ENCODE assay signal across 8 cellular contexts in genomic region chr15:23039917-23040281, GRCh38. TPM values are rescaled to one million over a fixed set of nuclear protein-coding genes. Genes with fewer than 3 reads are reported as not detected.
A peak's percentile ranks its signal among the peaks of the same experiment; 100 is the strongest.
DNase-seq lines count a peak whose midpoint lies in the region; ATAC-seq and TF ChIP-seq lines count a peak whose summit lies in the region.

No MANE protein-coding gene starts in this region.

- peaks cover 9% of the 10 kb centered on the region for H3K36me3 ChIP-seq in HUES48 (ENCODE audit: control insufficient read depth, insufficient read depth, low read length)
- H3K36me3 ChIP-seq in mucosa of rectum (ENCODE audit: control insufficient read depth in 2 of 2, insufficient read depth in 2 of 2, low read length in 2 of 2), result peaks cover 3 to 5% of the 10 kb centered on the region in 2 donors

- H3K36me3 Mint-ChIP-seq in chondrocyte (ENCODE audit: low read depth), result peaks cover 2% of the 10 kb centered on the region

- H3K27me3 ChIP-seq in HUES48 (ENCODE audit: control insufficient read depth, insufficient read depth, low read length) (no peaks in the 10 kb centered on the region), mucosa of rectum (ENCODE audit: control insufficient read depth in 2 of 2, insufficient read depth in 2 of 2, low read length in 2 of 2) (no peaks in the 10 kb centered on the region)

- H3K4me3 Mint-ChIP-seq in chondrocyte (ENCODE audit: unreplicated experiment), result peak overlapping the region; percentile 87

- ATAC-seq in GM19025 (IDR thresholded peaks at IDR 0.05; ENCODE audit: low read depth, unreplicated experiment), result peak; percentile 11

- peak; percentile 12 for TF ChIP-seq CTCF in chondrocyte (IDR thresholded peaks at IDR 0.05)

- no peaks in the 10 kb centered on the region for H3K27me3 Mint-ChIP-seq in chondrocyte (ENCODE audit: low read depth)

- no peaks in the 10 kb centered on the region for H3K9me3 ChIP-seq in HUES48 (ENCODE audit: control insufficient read depth, insufficient read depth, low read length)
- no peaks in the 10 kb centered on the region for H3K9me3 ChIP-seq in mucosa of rectum (ENCODE audit: control insufficient read depth in 2 of 2, low read length in 2 of 2)

- peaks cover 18% of the 10 kb centered on the region for H3K4me1 Mint-ChIP-seq in chondrocyte (ENCODE audit: low read depth)

- DNase-seq in chondrocyte (ENCODE audit: low spot score) (no peak), NCI-H510A treated with DMSO at 0.1 percent for 48 hours (lab: John Stamatoyannopoulos, UW) (no peak), DMS79 treated with DMSO at 0.1 percent for 48 hours (lab: John Stamatoyannopoulos, UW) (no peak), NCI-H774 (lab: John Stamatoyannopoulos, UW) (no peak)
- DNase-seq in effector CD4-positive, alpha-beta T cell, result no peak

- H3K27ac ChIP-seq in HUES48 (ENCODE audit: low read depth, low read length), result peak overlapping the region; percentile 46
- H3K27ac ChIP-seq in mucosa of rectum (ENCODE audit: low read depth in 2 of 2, low read length in 2 of 2), result peak overlapping the region; percentile 72 to 81

- H3K4me1 ChIP-seq in HUES48 (ENCODE audit: control insufficient read depth, insufficient read depth, low read length) (no peaks in the 10 kb centered on the region), mucosa of rectum (ENCODE audit: control insufficient read depth in 2 of 2, insufficient read depth in 2 of 2, low read length in 2 of 2) (peaks cover 3 to 7% of the 10 kb centered on the region in 2 donors)

- H3K9me3 Mint-ChIP-seq in chondrocyte (ENCODE audit: low read depth), result no peaks in the 10 kb centered on the region

- H3K9ac ChIP-seq in HUES48 (ENCODE audit: low read depth, low read length) (peak overlapping the region; percentile 89), mucosa of rectum (ENCODE audit: low read depth in 1 of 2, low read length in 2 of 2) (peak overlapping the region; percentile 63 to 78)

- H3K4me3 ChIP-seq in HUES48 (ENCODE audit: low read depth, low read length), result peak overlapping the region; percentile 81
- peak overlapping the region; percentile 73 to 87 for H3K4me3 ChIP-seq in mucosa of rectum (ENCODE audit: low read length in 2 of 2)

- peak overlapping the region; percentile 95 for H3K27ac Mint-ChIP-seq in chondrocyte (ENCODE audit: unreplicated experiment)

RNA-seq across cellular contexts. Expression of gene TUBGCP5, which starts 0.5 kb away (rescaled TPM):
- 14.4 to 22.8 TPM (median 14.6 TPM) in 3 replicates for total RNA-seq in chondrocyte

RNA-seq across cellular contexts. Expression of gene CYFIP1, which starts 59.7 kb away (rescaled TPM):
- total RNA-seq in chondrocyte, result 98.5 to 102 TPM (median 101 TPM) in 3 replicates
